Comparison of ENCODE assay signal across 9 cellular contexts in genomic region chr16:11296706-11297491, GRCh38. TPM values are rescaled to one million over a fixed set of nuclear protein-coding genes. Genes with fewer than 3 reads are reported as not detected.
DNase-seq lines count a peak whose midpoint lies in the region; ATAC-seq, FAIRE-seq and TF ChIP-seq lines count a peak whose summit lies in the region.
"Had no signal": no experiment of that assay in that cellular context is flagged by ENCODE, and none has a peak within 500 bp of the region (broad histone marks: within the 10 kb centered on the region; RNA-seq: fewer than 3 reads in every experiment).

No MANE protein-coding gene starts in this region.

- TF ChIP-seq CTCF in ascending aorta (IDR thresholded peaks at IDR 0.05) = no peak

- H3K4me3 Mint-ChIP-seq in naive thymus-derived CD8-positive, alpha-beta T cell = peak overlapping the region; percentile 66 to 86 (median 76)

- TF ChIP-seq POLR2A in GM12892 (IDR thresholded peaks at IDR 0.05; ENCODE audit: low read depth, low read length) = no peak

- no peaks in the 10 kb centered on the region for H3K9me3 Mint-ChIP-seq in naive thymus-derived CD8-positive, alpha-beta T cell

- intact Hi-C loops in ascending aorta (cut with DNase I) = loop anchor here (2.0 kb wide), 1 partner anchor 324 kb away; no protein-coding TSS in a partner anchor

- ATAC-seq in HG02943 (IDR thresholded peaks at IDR 0.05; ENCODE audit: low read depth, unreplicated experiment) (peak; percentile 22), GM21723 (IDR thresholded peaks at IDR 0.05; ENCODE audit: unreplicated experiment) (no peak)
- ATAC-seq in naive thymus-derived CD8-positive, alpha-beta T cell = peak; percentile 5 to 11

- peaks cover 0 to 11% of the 10 kb centered on the region in 2 donors for H3K4me1 ChIP-seq in ascending aorta

- H3K9me3 ChIP-seq in ascending aorta = no peaks in the 10 kb centered on the region

- no peak overlapping the region for H3K27ac ChIP-seq in ascending aorta

- DNase-seq in GM12892 (ENCODE audit: insufficient read length) (no peak), ascending aorta (ENCODE audit: low spot score in 2 of 2) (no peak), GDM1 (lab: John Stamatoyannopoulos, UW) (no peak), amniotic stem cell (lab: John Stamatoyannopoulos, UW) (no peak)
- no peak for DNase-seq in naive thymus-derived CD8-positive, alpha-beta T cell
- no peak for DNase-seq in activated CD4-positive, alpha-beta T cell treated with anti-CD3 and anti-CD28 coated beads for 4 hours

- peak overlapping the region in 9 of 10 donors; percentile 65 to 92 (median 84) for H3K27ac Mint-ChIP-seq in naive thymus-derived CD8-positive, alpha-beta T cell

- H3K36me3 Mint-ChIP-seq in naive thymus-derived CD8-positive, alpha-beta T cell = no peaks in the 10 kb centered on the region

- peak overlapping the region; percentile 42 to 45 for H3K4me3 ChIP-seq in ascending aorta

- peaks cover 0 to 3% (median 2%) of the 10 kb centered on the region in 5 donors for H3K27me3 Mint-ChIP-seq in naive thymus-derived CD8-positive, alpha-beta T cell

- peak; percentile 74 for FAIRE-seq in GM12892 (lab: Jason Lieb, UNC)

- H3K27me3 ChIP-seq in ascending aorta = no peaks in the 10 kb centered on the region

- H3K4me1 Mint-ChIP-seq in naive thymus-derived CD8-positive, alpha-beta T cell = peaks cover 14 to 61% (median 47%) of the 10 kb centered on the region in 4 donors

- POLR2A ChIA-PET in naive thymus-derived CD8-positive, alpha-beta T cell (lab: Charles Lee) = interaction anchor here (1.2 to 4.1 kb wide), 10 partner anchors 13 to 72 kb away, joined by 4 to 65 read pairs (median 10); partner anchors contain the start of genes RMI2 and SOCS1

- no peaks in the 10 kb centered on the region for H3K36me3 ChIP-seq in ascending aorta

RNA-seq across cellular contexts. Expression of gene PRM1, which starts 15.8 kb away (rescaled TPM):
- not detected for polyA plus RNA-seq in GM12892 (2012; ENCODE audit: missing spikeins)
- not detected for total RNA-seq in ascending aorta
- total RNA-seq in naive thymus-derived CD8-positive, alpha-beta T cell = not detected
- not detected for polyA plus RNA-seq in naive thymus-derived CD8-positive, alpha-beta T cell
- total RNA-seq: lower leg skin had no signal

RNA-seq across cellular contexts. Expression of gene PRM2, which starts 20.6 kb away (rescaled TPM):
- 0.61 TPM for polyA plus RNA-seq in GM12892 (2012; ENCODE audit: missing spikeins)
- not detected for total RNA-seq in ascending aorta
- total RNA-seq in naive thymus-derived CD8-positive, alpha-beta T cell = not detected
- not detected for polyA plus RNA-seq in naive thymus-derived CD8-positive, alpha-beta T cell

RNA-seq across cellular contexts. Expression of gene PRM3, which starts 23.5 kb away (rescaled TPM):
- not detected for polyA plus RNA-seq in GM12892 (2012; ENCODE audit: missing spikeins)
- not detected for total RNA-seq in ascending aorta
- not detected for total RNA-seq in naive thymus-derived CD8-positive, alpha-beta T cell
- not detected for polyA plus RNA-seq in naive thymus-derived CD8-positive, alpha-beta T cell
- total RNA-seq: lower leg skin had no signal

RNA-seq across cellular contexts. Expression of gene TNP2, which starts 27.8 kb away (rescaled TPM):
- polyA plus RNA-seq in GM12892 (2012; ENCODE audit: missing spikeins) = 0.81 TPM
- total RNA-seq in ascending aorta = not detected
- not detected for total RNA-seq in naive thymus-derived CD8-positive, alpha-beta T cell
- not detected for polyA plus RNA-seq in naive thymus-derived CD8-positive, alpha-beta T cell
- total RNA-seq: lower leg skin had no signal

RNA-seq across cellular contexts. Expression of gene SOCS1, which starts 40.9 kb away (rescaled TPM):
- polyA plus RNA-seq in GM12892 (2012; ENCODE audit: missing spikeins) = 4.3 TPM
- total RNA-seq in ascending aorta = 1.8 TPM
- total RNA-seq in naive thymus-derived CD8-positive, alpha-beta T cell = 10 to 100 TPM; 15.8 to 16.5 TPM
- polyA plus RNA-seq in naive thymus-derived CD8-positive, alpha-beta T cell = 10 to 100 TPM; 13.5 to 24.0 (median 13.5) TPM
